Comparison of ENCODE assay signal across 19 cellular contexts in the genomic region with DNA sequence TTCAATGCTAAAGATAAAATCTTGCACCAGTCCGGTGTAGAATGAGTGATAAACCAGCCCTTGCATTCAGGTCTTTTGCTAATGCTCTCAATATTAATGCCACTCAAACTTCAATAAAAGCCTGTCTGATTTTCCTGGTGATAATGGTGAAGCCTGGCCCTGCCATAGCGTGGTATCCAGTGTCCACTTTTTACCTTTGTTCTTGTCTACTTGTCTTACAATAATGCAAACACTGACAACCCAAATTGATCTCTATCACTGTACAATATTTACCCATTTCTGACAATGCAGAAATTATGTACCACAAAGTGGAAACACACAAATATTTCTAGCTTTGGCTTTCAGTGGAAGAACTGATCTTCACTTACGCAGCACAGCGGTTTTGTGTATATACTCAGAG.
A peak's percentile ranks its signal among the peaks of the same experiment; 100 is the strongest.
DNase-seq lines count a peak whose midpoint lies in the region; ATAC-seq, FAIRE-seq and TF ChIP-seq lines count a peak whose summit lies in the region.
"Had no signal": no experiment of that assay in that cellular context is flagged by ENCODE, and none has a peak within 500 bp of the region (broad histone marks: within the 10 kb centered on the region; RNA-seq: fewer than 3 reads in every experiment).

No MANE protein-coding gene starts in this region.

- no peaks in the 10 kb centered on the region for H3K27me3 Mint-ChIP-seq in activated naive CD8-positive, alpha-beta T cell
- H3K27me3 Mint-ChIP-seq in activated naive CD8-positive, alpha-beta T cell treated with anti-CD3 and anti-CD28 coated beads, Interleukin-2, amount 50 U/mL, for 24 hours, result no peaks in the 10 kb centered on the region
- no peaks in the 10 kb centered on the region for H3K27me3 Mint-ChIP-seq in natural killer cell treated with Interleukin-12 subunit alpha and Interleukin-12 subunit beta and Interleukin-15 and Interleukin-18, amount 100 ng/mL, for 72 hours

- FAIRE-seq in frontal cortex (lab: Jason Lieb, UNC), result no peak
- FAIRE-seq: G401.6 had no signal

- H3K27ac ChIP-seq in KOPT-K1 (ENCODE audit: low read depth, low read length, poor library complexity, severe bottlenecking) (peak overlapping the region; percentile 62), VCaP (peak overlapping the region; percentile 54)
- H3K27ac ChIP-seq: neural progenitor cell, psoas muscle had no signal

- peaks cover 17% of the 10 kb centered on the region for H3K4me1 Mint-ChIP-seq in activated naive CD8-positive, alpha-beta T cell (ENCODE audit: low read depth)
- H3K4me1 Mint-ChIP-seq in activated naive CD8-positive, alpha-beta T cell treated with anti-CD3 and anti-CD28 coated beads, Interleukin-2, amount 50 U/mL, for 24 hours, result peaks cover 22% of the 10 kb centered on the region
- peaks cover 12 to 20% of the 10 kb centered on the region in 2 donors for H3K4me1 Mint-ChIP-seq in natural killer cell treated with Interleukin-12 subunit alpha and Interleukin-12 subunit beta and Interleukin-15 and Interleukin-18, amount 100 ng/mL, for 72 hours (ENCODE audit: low read depth in 2 of 2)
- H3K4me1 Mint-ChIP-seq: neural progenitor cell had no signal

- H3K36me3 Mint-ChIP-seq in activated naive CD8-positive, alpha-beta T cell, result no peaks in the 10 kb centered on the region
- no peaks in the 10 kb centered on the region for H3K36me3 Mint-ChIP-seq in activated naive CD8-positive, alpha-beta T cell treated with anti-CD3 and anti-CD28 coated beads, Interleukin-2, amount 50 U/mL, for 24 hours (ENCODE audit: low read depth)
- H3K36me3 Mint-ChIP-seq in natural killer cell treated with Interleukin-12 subunit alpha and Interleukin-12 subunit beta and Interleukin-15 and Interleukin-18, amount 100 ng/mL, for 72 hours, result no peaks in the 10 kb centered on the region

- H3K36me3 ChIP-seq in KOPT-K1 (ENCODE audit: insufficient read depth, low read length), result no peaks in the 10 kb centered on the region
- H3K36me3 ChIP-seq: neural progenitor cell had no signal

- peak overlapping the region; percentile 12 for H3K4me3 Mint-ChIP-seq in activated naive CD8-positive, alpha-beta T cell
- no peak overlapping the region for H3K4me3 Mint-ChIP-seq in activated naive CD8-positive, alpha-beta T cell treated with anti-CD3 and anti-CD28 coated beads, Interleukin-2, amount 50 U/mL, for 24 hours
- peak overlapping the region; percentile 75 for H3K4me3 Mint-ChIP-seq in natural killer cell treated with Interleukin-12 subunit alpha and Interleukin-12 subunit beta and Interleukin-15 and Interleukin-18, amount 100 ng/mL, for 72 hours
- H3K4me3 Mint-ChIP-seq: neural progenitor cell, WTC11 had no signal

- no peak for TF ChIP-seq CTCF in VCaP (conservative IDR thresholded peaks at IDR 0.05)

- no peaks in the 10 kb centered on the region for H3K9me3 Mint-ChIP-seq in activated naive CD8-positive, alpha-beta T cell (ENCODE audit: low read depth)
- no peaks in the 10 kb centered on the region for H3K9me3 Mint-ChIP-seq in activated naive CD8-positive, alpha-beta T cell treated with anti-CD3 and anti-CD28 coated beads, Interleukin-2, amount 50 U/mL, for 24 hours
- no peaks in the 10 kb centered on the region for H3K9me3 Mint-ChIP-seq in natural killer cell treated with Interleukin-12 subunit alpha and Interleukin-12 subunit beta and Interleukin-15 and Interleukin-18, amount 100 ng/mL, for 72 hours

- peak overlapping the region; percentile 80 for H3K27ac Mint-ChIP-seq in activated naive CD8-positive, alpha-beta T cell
- H3K27ac Mint-ChIP-seq in activated naive CD8-positive, alpha-beta T cell treated with anti-CD3 and anti-CD28 coated beads, Interleukin-2, amount 50 U/mL, for 24 hours, result no peak overlapping the region
- peak overlapping the region in 1 of 2 donors; percentile 57 for H3K27ac Mint-ChIP-seq in natural killer cell treated with Interleukin-12 subunit alpha and Interleukin-12 subunit beta and Interleukin-15 and Interleukin-18, amount 100 ng/mL, for 72 hours
- H3K27ac Mint-ChIP-seq: neural progenitor cell, WTC11 had no signal

- DNase-seq in activated naive CD8-positive, alpha-beta T cell treated with anti-CD3 and anti-CD28 coated beads, Interleukin-2, amount 50 U/mL, for 24 hours, result no peak
- DNase-seq in natural killer cell treated with Interleukin-12 subunit alpha and Interleukin-12 subunit beta and Interleukin-15 and Interleukin-18, amount 100 ng/mL, for 72 hours (ENCODE audit: low spot score), result no peak
- DNase-seq in NCI-H2081 treated with DMSO at 0.1 percent for 48 hours (lab: John Stamatoyannopoulos, UW) (no peak), frontal cortex (ENCODE audit: low spot score in 2 of 2) (no peak)
- DNase-seq: activated naive CD4-positive, alpha-beta T cell treated with Interleukin-2 at 50 U/mL for 16 hours; hippocampal formation; kidney glomerular epithelial cell; mesendoderm; NCI-H1417 treated with DMSO at 0.1 percent for 48 hours; psoas muscle; SHP77; stimulated activated CD4-positive, alpha-beta T cell treated with anti-CD3 and anti-CD28 coated beads, Interleukin-4, amount 100 ng/mL, for 4 hours had no signal

- no peak for ATAC-seq in activated naive CD8-positive, alpha-beta T cell treated with anti-CD3 and anti-CD28 coated beads, Interleukin-2, amount 50 U/mL, for 24 hours
- no peak for ATAC-seq in natural killer cell treated with Interleukin-12 subunit alpha and Interleukin-12 subunit beta and Interleukin-15 and Interleukin-18, amount 100 ng/mL, for 72 hours
- no peak for ATAC-seq in GM19351 (IDR thresholded peaks at IDR 0.05; ENCODE audit: unreplicated experiment)
- ATAC-seq: WTC11 had no signal

- H3K9me3 ChIP-seq in KOPT-K1 (ENCODE audit: insufficient read depth, low read length, poor library complexity, severe bottlenecking), result peaks cover 8% of the 10 kb centered on the region
- H3K9me3 ChIP-seq: psoas muscle had no signal
